Comparison of ENCODE assay signal across 10 cellular contexts in the genomic region with DNA sequence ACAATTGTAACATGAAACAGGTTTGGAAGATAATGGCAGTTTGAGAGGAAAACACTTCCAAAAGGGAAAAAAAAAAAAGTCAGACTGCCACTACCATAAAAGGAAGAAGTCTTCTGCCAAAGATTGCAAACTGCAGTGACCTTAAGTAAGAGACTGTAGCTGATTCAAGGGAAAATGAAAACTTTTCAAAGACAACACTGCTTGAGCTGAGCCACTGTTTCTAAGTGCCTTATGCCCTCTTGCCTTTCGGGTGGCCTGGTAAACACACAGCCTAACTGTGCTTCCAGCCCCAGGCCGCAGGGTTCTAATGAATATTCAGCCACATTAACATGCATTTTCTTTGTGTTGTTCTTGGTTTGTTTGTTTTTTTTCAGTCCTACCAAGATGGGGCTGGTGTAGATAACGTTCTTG.
DNase-seq lines count a peak whose midpoint lies in the region; ATAC-seq and TF ChIP-seq lines count a peak whose summit lies in the region.
"Had no signal": no experiment of that assay in that cellular context is flagged by ENCODE, and none has a peak within 500 bp of the region (broad histone marks: within the 10 kb centered on the region; RNA-seq: fewer than 3 reads in every experiment).

No MANE protein-coding gene starts in this region.

- no peaks in the 10 kb centered on the region for H4K20me1 ChIP-seq in osteoblast (ENCODE audit: insufficient read depth, low read length)

- no peak overlapping the region for H2AFZ ChIP-seq in osteoblast (ENCODE audit: low read length)

- TF ChIP-seq POLR2A in gastroesophageal sphincter (IDR thresholded peaks at IDR 0.05) = no peak

- no peak for TF ChIP-seq EP300 in gastroesophageal sphincter (IDR thresholded peaks at IDR 0.05)

- peaks cover 15% of the 10 kb centered on the region for H3K4me1 ChIP-seq in SJCRH30
- H3K4me1 ChIP-seq in gastroesophageal sphincter = peaks cover 9 to 72% (median 16%) of the 10 kb centered on the region in 3 donors
- peaks cover 43% of the 10 kb centered on the region for H3K4me1 ChIP-seq in osteoblast (ENCODE audit: insufficient read depth, low read length)

- peak overlapping the region; percentile 51 for H3K4me2 ChIP-seq in osteoblast (ENCODE audit: insufficient read depth, low read length)

- H3K4me3 ChIP-seq in SJCRH30 (no peak overlapping the region), gastroesophageal sphincter (no peak overlapping the region), osteoblast (ENCODE audit: insufficient read depth, low read length) (no peak overlapping the region)

- H3K79me2 ChIP-seq in osteoblast (ENCODE audit: insufficient read depth, low read length) = peaks cover 25% of the 10 kb centered on the region

- H3K9me3 ChIP-seq in SJCRH30 (replicated peaks) (no peaks in the 10 kb centered on the region), gastroesophageal sphincter (no peaks in the 10 kb centered on the region), osteoblast (ENCODE audit: low read depth, low read length) (no peaks in the 10 kb centered on the region)

- WGBS in gastroesophageal sphincter (ENCODE audit: low coverage in 1 of 2), 2 donors = 25 to 33% methylated on average over 3 of the region's 3 CpGs

- no peak for TF ChIP-seq CTCF in gastroesophageal sphincter (IDR thresholded peaks at IDR 0.05)
- TF ChIP-seq CTCF in osteoblast (IDR thresholded peaks at IDR 0.05; ENCODE audit: extremely low read depth, low read depth, low read length) = no peak

- H3K27me3 ChIP-seq in SJCRH30 (no peaks in the 10 kb centered on the region), gastroesophageal sphincter (no peaks in the 10 kb centered on the region), osteoblast (ENCODE audit: insufficient read depth, low read length) (no peaks in the 10 kb centered on the region)

- peak; percentile 20 for ATAC-seq in gastroesophageal sphincter
- no peak for ATAC-seq in stimulated activated naive CD8-positive, alpha-beta T cell treated with anti-CD3 and anti-CD28 coated beads, Interleukin-15, Interleukin-2, amounts not matched to agents 100 U/mL and 50 U/mL, for 24 hours

- peak overlapping the region; percentile 33 for H3K27ac ChIP-seq in SJCRH30
- H3K27ac ChIP-seq in gastroesophageal sphincter = peak overlapping the region; percentile 51 to 79 (median 66)
- H3K27ac ChIP-seq in osteoblast (ENCODE audit: low read depth, low read length) = peak overlapping the region; percentile 38

- H3K36me3 ChIP-seq in SJCRH30 = no peaks in the 10 kb centered on the region
- H3K36me3 ChIP-seq in gastroesophageal sphincter = no peaks in the 10 kb centered on the region
- no peaks in the 10 kb centered on the region for H3K36me3 ChIP-seq in osteoblast (ENCODE audit: insufficient read depth, low read length)

- DNase-seq in Ammon's horn (ENCODE audit: low spot score) = peak; percentile 25
- peak in 1 of 2 experiments; percentile 38 for DNase-seq in SJCRH30
- DNase-seq in osteoblast (ENCODE audit: insufficient read length, low spot score, missing footprints) = peak; percentile 56
- DNase-seq in stimulated activated naive CD8-positive, alpha-beta T cell treated with anti-CD3 and anti-CD28 coated beads, Interleukin-15, Interleukin-2, amounts not matched to agents 100 U/mL and 50 U/mL, for 24 hours = no peak
- no peak for DNase-seq in NCI-H1694 (lab: John Stamatoyannopoulos, UW)
- no peak for DNase-seq in effector CD8-positive, alpha-beta T cell (lab: John Stamatoyannopoulos, UW)
- no peak for DNase-seq in LoVo (ENCODE audit: low spot score)
- DNase-seq: activated naive CD8-positive, alpha-beta T cell treated with anti-CD3 and anti-CD28 coated beads, Interleukin-2, amount 10 ng/mL, durations not matched to agents 7 days and 5 days; NCI-H1930 had no signal

Comparison
In these comparisons a context has a peak if more than half of its experiments do, and no peak if none do; other contexts are left out.
1. DNase-seq: peak in Ammon's horn (single experiment) and osteoblast (single experiment); none in stimulated activated naive CD8-positive, alpha-beta T cell treated with anti-CD3 and anti-CD28 coated beads, Interleukin-15, Interleukin-2, amounts not matched to agents 100 U/mL and 50 U/mL, for 24 hours (single experiment), NCI-H1694 (single experiment), effector CD8-positive, alpha-beta T cell (single experiment) and LoVo (single experiment).
2. Peak in every context shown above with its lines, with median percentiles within 50 percentile points of each other: H3K27ac ChIP-seq.